In genomic region chrX:123779908-123780396, GRCh38 we compare ENCODE assay signal across 2 cellular contexts.
TF ChIP-seq lines count a peak whose summit lies in the region.

No MANE protein-coding gene starts in this region.

TF ChIP-seq in HepG2, 621 proteins besides CTCF, POLR2A, EP300 and RAD21 (continued from another document and continues in another):
- TF ChIP-seq NONO (IDR thresholded peaks at IDR 0.05) (no peak), NONO (CRISPR knock-in tag; conservative IDR thresholded peaks at IDR 0.05) (0 out of 2 replicates have a peak, but pooled peaks have one; percentile 8), HNF4G (IDR thresholded peaks at IDR 0.05; ENCODE audit: borderline replicate concordance, low read depth, low read length) (peak; percentile 90), HNF4G (CRISPR knock-in tag; IDR thresholded peaks at IDR 0.05; ENCODE audit: borderline replicate concordance, low read depth) (no peak), GATA4 (IDR thresholded peaks at IDR 0.05; ENCODE audit: borderline replicate concordance, low read depth) (peak; percentile 42; the same call in 1 of the 2 replicates), ZBTB4 (CRISPR knock-in tag; IDR thresholded peaks at IDR 0.05; ENCODE audit: borderline replicate concordance) (no peak), ELF3 (CRISPR knock-in tag; IDR thresholded peaks at IDR 0.05) (peak; percentile 58; the same call in 1 of the 2 replicates), SAP130 (CRISPR knock-in tag; IDR thresholded peaks at IDR 0.05; ENCODE audit: low read depth) (peak; percentile 9; the same call in 1 of the 2 replicates), ZNF549 (CRISPR knock-in tag; IDR thresholded peaks at IDR 0.05) (no peak), NCOA2 (CRISPR knock-in tag; IDR thresholded peaks at IDR 0.05) (peak; percentile 56; the same call in 1 of the 2 replicates), ZBTB39 (CRISPR knock-in tag; IDR thresholded peaks at IDR 0.05) (no peak), ZNF530 (CRISPR knock-in tag; IDR thresholded peaks at IDR 0.05; ENCODE audit: low read depth) (no peak), MIXL1 (CRISPR knock-in tag; IDR thresholded peaks at IDR 0.05) (0 out of 2 replicates have a peak, but pooled peaks have one; percentile 39), JUNB (CRISPR knock-in tag; IDR thresholded peaks at IDR 0.05; ENCODE audit: borderline replicate concordance) (peak; percentile 15; the same call in 1 of the 2 replicates), SOX13 (IDR thresholded peaks at IDR 0.05) (no peak), SOX13 (CRISPR knock-in tag; conservative IDR thresholded peaks at IDR 0.05 in 1 of 2, IDR thresholded peaks at IDR 0.05 in 1 of 2) (peak in 1 of 2 experiments; percentile 58; a peak in 2 of 4 replicates), PBX3 (CRISPR knock-in tag; IDR thresholded peaks at IDR 0.05; ENCODE audit: borderline replicate concordance) (no peak), HES4 (CRISPR knock-in tag; IDR thresholded peaks at IDR 0.05; ENCODE audit: borderline replicate concordance) (no peak), ARID5B (CRISPR knock-in tag; IDR thresholded peaks at IDR 0.05) (peak; percentile 47)

TF ChIP-seq in SK-N-SH treated with all-trans-retinoic acid at 6 μM for 48 hours, 23 proteins besides CTCF, POLR2A, EP300 and RAD21 (continued from another document):
- TF ChIP-seq CREB5 (CRISPR knock-in tag; IDR thresholded peaks at IDR 0.05; ENCODE audit: low read depth) (no peak), ISL1 (CRISPR knock-in tag; IDR thresholded peaks at IDR 0.05) (no peak), CSDC2 (CRISPR knock-in tag; IDR thresholded peaks at IDR 0.05) (no peak), ARNTL (CRISPR knock-in tag; IDR thresholded peaks at IDR 0.05; ENCODE audit: borderline replicate concordance, low read depth) (no peak), ZFP30 (CRISPR knock-in tag; IDR thresholded peaks at IDR 0.05) (no peak)
